Comparison of ENCODE assay signal across 1 cellular context in the genomic region with DNA sequence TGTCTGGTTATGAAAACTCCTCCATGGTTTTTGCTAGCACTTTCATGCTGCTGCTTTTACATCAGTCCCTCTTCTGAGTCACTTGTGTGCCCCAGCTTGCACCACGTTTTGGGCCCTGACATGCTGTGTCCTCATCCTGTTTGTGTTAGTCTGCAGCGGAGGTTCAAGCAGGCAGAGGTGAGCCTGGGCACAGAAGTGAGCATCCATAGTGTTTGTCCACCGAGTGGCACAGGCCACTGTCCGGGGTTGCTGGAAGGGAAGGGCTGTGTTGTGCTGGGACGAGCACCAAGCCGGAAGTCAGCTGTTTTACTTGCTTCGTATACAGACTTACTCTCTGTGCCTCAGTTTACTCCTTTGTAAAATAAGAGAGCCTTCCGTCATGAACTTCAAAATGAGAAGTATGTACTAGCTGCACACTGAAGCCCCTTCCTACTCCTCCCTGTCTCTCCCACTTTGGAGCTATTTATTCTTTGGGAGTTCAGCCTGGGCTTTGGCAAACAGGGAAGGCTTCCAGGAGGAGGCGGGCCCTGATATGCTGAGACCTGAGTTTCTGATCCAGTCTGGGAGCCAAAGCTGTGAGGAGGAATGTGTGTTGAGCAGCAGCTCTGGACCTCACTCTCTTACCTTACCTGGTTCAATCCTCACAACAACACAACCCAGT.
A peak's percentile ranks its signal among the peaks of the same experiment; 100 is the strongest.
TF ChIP-seq lines count a peak whose summit lies in the region.

No MANE protein-coding gene starts in this region.

TF ChIP-seq in K562, 482 proteins besides CTCF, POLR2A, EP300 and RAD21 (continued from another document and continues in another):
- TF ChIP-seq, protein P1, sequence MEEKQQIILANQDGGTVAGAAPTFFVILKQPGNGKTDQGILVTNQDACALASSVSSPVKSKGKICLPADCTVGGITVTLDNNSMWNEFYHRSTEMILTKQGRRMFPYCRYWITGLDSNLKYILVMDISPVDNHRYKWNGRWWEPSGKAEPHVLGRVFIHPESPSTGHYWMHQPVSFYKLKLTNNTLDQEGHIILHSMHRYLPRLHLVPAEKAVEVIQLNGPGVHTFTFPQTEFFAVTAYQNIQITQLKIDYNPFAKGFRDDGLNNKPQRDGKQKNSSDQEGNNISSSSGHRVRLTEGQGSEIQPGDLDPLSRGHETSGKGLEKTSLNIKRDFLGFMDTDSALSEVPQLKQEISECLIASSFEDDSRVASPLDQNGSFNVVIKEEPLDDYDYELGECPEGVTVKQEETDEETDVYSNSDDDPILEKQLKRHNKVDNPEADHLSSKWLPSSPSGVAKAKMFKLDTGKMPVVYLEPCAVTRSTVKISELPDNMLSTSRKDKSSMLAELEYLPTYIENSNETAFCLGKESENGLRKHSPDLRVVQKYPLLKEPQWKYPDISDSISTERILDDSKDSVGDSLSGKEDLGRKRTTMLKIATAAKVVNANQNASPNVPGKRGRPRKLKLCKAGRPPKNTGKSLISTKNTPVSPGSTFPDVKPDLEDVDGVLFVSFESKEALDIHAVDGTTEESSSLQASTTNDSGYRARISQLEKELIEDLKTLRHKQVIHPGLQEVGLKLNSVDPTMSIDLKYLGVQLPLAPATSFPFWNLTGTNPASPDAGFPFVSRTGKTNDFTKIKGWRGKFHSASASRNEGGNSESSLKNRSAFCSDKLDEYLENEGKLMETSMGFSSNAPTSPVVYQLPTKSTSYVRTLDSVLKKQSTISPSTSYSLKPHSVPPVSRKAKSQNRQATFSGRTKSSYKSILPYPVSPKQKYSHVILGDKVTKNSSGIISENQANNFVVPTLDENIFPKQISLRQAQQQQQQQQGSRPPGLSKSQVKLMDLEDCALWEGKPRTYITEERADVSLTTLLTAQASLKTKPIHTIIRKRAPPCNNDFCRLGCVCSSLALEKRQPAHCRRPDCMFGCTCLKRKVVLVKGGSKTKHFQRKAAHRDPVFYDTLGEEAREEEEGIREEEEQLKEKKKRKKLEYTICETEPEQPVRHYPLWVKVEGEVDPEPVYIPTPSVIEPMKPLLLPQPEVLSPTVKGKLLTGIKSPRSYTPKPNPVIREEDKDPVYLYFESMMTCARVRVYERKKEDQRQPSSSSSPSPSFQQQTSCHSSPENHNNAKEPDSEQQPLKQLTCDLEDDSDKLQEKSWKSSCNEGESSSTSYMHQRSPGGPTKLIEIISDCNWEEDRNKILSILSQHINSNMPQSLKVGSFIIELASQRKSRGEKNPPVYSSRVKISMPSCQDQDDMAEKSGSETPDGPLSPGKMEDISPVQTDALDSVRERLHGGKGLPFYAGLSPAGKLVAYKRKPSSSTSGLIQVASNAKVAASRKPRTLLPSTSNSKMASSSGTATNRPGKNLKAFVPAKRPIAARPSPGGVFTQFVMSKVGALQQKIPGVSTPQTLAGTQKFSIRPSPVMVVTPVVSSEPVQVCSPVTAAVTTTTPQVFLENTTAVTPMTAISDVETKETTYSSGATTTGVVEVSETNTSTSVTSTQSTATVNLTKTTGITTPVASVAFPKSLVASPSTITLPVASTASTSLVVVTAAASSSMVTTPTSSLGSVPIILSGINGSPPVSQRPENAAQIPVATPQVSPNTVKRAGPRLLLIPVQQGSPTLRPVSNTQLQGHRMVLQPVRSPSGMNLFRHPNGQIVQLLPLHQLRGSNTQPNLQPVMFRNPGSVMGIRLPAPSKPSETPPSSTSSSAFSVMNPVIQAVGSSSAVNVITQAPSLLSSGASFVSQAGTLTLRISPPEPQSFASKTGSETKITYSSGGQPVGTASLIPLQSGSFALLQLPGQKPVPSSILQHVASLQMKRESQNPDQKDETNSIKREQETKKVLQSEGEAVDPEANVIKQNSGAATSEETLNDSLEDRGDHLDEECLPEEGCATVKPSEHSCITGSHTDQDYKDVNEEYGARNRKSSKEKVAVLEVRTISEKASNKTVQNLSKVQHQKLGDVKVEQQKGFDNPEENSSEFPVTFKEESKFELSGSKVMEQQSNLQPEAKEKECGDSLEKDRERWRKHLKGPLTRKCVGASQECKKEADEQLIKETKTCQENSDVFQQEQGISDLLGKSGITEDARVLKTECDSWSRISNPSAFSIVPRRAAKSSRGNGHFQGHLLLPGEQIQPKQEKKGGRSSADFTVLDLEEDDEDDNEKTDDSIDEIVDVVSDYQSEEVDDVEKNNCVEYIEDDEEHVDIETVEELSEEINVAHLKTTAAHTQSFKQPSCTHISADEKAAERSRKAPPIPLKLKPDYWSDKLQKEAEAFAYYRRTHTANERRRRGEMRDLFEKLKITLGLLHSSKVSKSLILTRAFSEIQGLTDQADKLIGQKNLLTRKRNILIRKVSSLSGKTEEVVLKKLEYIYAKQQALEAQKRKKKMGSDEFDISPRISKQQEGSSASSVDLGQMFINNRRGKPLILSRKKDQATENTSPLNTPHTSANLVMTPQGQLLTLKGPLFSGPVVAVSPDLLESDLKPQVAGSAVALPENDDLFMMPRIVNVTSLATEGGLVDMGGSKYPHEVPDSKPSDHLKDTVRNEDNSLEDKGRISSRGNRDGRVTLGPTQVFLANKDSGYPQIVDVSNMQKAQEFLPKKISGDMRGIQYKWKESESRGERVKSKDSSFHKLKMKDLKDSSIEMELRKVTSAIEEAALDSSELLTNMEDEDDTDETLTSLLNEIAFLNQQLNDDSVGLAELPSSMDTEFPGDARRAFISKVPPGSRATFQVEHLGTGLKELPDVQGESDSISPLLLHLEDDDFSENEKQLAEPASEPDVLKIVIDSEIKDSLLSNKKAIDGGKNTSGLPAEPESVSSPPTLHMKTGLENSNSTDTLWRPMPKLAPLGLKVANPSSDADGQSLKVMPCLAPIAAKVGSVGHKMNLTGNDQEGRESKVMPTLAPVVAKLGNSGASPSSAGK (IDR thresholded peaks at IDR 0.05) = no peak
- TF ChIP-seq PHB (CRISPR knock-in tag; IDR thresholded peaks at IDR 0.05) (no peak), CSDE1 (IDR thresholded peaks at IDR 0.05) (no peak), GATAD2A (IDR thresholded peaks at IDR 0.05) (peak; percentile 39; the same call in 1 of the 2 replicates), RBM34 (IDR thresholded peaks at IDR 0.05; ENCODE audit: borderline replicate concordance, insufficient read depth, low read length) (no peak), MCM2 (IDR thresholded peaks at IDR 0.05; ENCODE audit: low read depth) (no peak), ZNF133 (CRISPR knock-in tag; IDR thresholded peaks at IDR 0.05) (0 out of 2 replicates have a peak, but pooled peaks have one; percentile 15), MIER1 (IDR thresholded peaks at IDR 0.05; ENCODE audit: low read depth) (no peak), ZNF431 (CRISPR knock-in tag; IDR thresholded peaks at IDR 0.05) (no peak), DDX20 (tag; IDR thresholded peaks at IDR 0.05; ENCODE audit: low read depth) (no peak), ZKSCAN8 (CRISPR knock-in tag; IDR thresholded peaks at IDR 0.05) (no peak; the same call in 1 of the 2 replicates), YY1 (IDR thresholded peaks at IDR 0.05; ENCODE audit: borderline replicate concordance in 1 of 3, control insufficient read depth in 1 of 3, extremely low read depth in 1 of 3, insufficient read depth in 3 of 3, insufficient read length in 1 of 3, insufficient replicate concordance in 2 of 3, low read depth in 1 of 3, low read length in 2 of 3) (no peak), HNRNPK (IDR thresholded peaks at IDR 0.05; ENCODE audit: low read depth, low read length, poor library complexity, severe bottlenecking) (no peak), PHF20 (IDR thresholded peaks at IDR 0.05; ENCODE audit: partially characterized antibody) (no peak), TEAD1 (CRISPR knock-in tag; IDR thresholded peaks at IDR 0.05) (peak in 1 of 2 experiments; percentile 1; a peak in 1 of 4 replicates)
- TF ChIP-seq, protein P2, sequence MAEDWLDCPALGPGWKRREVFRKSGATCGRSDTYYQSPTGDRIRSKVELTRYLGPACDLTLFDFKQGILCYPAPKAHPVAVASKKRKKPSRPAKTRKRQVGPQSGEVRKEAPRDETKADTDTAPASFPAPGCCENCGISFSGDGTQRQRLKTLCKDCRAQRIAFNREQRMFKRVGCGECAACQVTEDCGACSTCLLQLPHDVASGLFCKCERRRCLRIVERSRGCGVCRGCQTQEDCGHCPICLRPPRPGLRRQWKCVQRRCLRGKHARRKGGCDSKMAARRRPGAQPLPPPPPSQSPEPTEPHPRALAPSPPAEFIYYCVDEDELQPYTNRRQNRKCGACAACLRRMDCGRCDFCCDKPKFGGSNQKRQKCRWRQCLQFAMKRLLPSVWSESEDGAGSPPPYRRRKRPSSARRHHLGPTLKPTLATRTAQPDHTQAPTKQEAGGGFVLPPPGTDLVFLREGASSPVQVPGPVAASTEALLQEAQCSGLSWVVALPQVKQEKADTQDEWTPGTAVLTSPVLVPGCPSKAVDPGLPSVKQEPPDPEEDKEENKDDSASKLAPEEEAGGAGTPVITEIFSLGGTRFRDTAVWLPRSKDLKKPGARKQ (CRISPR knock-in tag; IDR thresholded peaks at IDR 0.05) = no peak
- TF ChIP-seq, protein P3, sequence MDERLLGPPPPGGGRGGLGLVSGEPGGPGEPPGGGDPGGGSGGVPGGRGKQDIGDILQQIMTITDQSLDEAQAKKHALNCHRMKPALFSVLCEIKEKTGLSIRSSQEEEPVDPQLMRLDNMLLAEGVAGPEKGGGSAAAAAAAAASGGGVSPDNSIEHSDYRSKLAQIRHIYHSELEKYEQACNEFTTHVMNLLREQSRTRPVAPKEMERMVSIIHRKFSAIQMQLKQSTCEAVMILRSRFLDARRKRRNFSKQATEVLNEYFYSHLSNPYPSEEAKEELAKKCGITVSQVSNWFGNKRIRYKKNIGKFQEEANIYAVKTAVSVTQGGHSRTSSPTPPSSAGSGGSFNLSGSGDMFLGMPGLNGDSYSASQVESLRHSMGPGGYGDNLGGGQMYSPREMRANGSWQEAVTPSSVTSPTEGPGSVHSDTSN (CRISPR knock-in tag; IDR thresholded peaks at IDR 0.05; ENCODE audit: low read depth) = no peak
- TF ChIP-seq, protein P3 (tag; conservative IDR thresholded peaks at IDR 0.05; ENCODE audit: low read depth) = no peak
- TF ChIP-seq, protein P4, sequence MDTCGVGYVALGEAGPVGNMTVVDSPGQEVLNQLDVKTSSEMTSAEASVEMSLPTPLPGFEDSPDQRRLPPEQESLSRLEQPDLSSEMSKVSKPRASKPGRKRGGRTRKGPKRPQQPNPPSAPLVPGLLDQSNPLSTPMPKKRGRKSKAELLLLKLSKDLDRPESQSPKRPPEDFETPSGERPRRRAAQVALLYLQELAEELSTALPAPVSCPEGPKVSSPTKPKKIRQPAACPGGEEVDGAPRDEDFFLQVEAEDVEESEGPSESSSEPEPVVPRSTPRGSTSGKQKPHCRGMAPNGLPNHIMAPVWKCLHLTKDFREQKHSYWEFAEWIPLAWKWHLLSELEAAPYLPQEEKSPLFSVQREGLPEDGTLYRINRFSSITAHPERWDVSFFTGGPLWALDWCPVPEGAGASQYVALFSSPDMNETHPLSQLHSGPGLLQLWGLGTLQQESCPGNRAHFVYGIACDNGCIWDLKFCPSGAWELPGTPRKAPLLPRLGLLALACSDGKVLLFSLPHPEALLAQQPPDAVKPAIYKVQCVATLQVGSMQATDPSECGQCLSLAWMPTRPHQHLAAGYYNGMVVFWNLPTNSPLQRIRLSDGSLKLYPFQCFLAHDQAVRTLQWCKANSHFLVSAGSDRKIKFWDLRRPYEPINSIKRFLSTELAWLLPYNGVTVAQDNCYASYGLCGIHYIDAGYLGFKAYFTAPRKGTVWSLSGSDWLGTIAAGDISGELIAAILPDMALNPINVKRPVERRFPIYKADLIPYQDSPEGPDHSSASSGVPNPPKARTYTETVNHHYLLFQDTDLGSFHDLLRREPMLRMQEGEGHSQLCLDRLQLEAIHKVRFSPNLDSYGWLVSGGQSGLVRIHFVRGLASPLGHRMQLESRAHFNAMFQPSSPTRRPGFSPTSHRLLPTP (IDR thresholded peaks at IDR 0.05; ENCODE audit: borderline replicate concordance, extremely low read depth, insufficient read length) = peak; percentile 15
- TF ChIP-seq, protein P5, sequence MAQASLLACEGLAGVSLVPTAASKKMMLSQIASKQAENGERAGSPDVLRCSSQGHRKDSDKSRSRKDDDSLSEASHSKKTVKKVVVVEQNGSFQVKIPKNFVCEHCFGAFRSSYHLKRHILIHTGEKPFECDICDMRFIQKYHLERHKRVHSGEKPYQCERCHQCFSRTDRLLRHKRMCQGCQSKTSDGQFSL (CRISPR knock-in tag; IDR thresholded peaks at IDR 0.05) = no peak
- TF ChIP-seq, protein P5 (tag; IDR thresholded peaks at IDR 0.05) = 0 out of 4 replicates have a peak, but pooled peaks of 1 of the 2 experiments have one; percentile 66
- TF ChIP-seq, protein P6, sequence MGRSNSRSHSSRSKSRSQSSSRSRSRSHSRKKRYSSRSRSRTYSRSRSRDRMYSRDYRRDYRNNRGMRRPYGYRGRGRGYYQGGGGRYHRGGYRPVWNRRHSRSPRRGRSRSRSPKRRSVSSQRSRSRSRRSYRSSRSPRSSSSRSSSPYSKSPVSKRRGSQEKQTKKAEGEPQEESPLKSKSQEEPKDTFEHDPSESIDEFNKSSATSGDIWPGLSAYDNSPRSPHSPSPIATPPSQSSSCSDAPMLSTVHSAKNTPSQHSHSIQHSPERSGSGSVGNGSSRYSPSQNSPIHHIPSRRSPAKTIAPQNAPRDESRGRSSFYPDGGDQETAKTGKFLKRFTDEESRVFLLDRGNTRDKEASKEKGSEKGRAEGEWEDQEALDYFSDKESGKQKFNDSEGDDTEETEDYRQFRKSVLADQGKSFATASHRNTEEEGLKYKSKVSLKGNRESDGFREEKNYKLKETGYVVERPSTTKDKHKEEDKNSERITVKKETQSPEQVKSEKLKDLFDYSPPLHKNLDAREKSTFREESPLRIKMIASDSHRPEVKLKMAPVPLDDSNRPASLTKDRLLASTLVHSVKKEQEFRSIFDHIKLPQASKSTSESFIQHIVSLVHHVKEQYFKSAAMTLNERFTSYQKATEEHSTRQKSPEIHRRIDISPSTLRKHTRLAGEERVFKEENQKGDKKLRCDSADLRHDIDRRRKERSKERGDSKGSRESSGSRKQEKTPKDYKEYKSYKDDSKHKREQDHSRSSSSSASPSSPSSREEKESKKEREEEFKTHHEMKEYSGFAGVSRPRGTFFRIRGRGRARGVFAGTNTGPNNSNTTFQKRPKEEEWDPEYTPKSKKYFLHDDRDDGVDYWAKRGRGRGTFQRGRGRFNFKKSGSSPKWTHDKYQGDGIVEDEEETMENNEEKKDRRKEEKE (IDR thresholded peaks at IDR 0.05; ENCODE audit: borderline replicate concordance in 1 of 2, control insufficient read depth in 1 of 2, low read depth in 2 of 2, low read length in 1 of 2) = no peak
